In the genomic region with DNA sequence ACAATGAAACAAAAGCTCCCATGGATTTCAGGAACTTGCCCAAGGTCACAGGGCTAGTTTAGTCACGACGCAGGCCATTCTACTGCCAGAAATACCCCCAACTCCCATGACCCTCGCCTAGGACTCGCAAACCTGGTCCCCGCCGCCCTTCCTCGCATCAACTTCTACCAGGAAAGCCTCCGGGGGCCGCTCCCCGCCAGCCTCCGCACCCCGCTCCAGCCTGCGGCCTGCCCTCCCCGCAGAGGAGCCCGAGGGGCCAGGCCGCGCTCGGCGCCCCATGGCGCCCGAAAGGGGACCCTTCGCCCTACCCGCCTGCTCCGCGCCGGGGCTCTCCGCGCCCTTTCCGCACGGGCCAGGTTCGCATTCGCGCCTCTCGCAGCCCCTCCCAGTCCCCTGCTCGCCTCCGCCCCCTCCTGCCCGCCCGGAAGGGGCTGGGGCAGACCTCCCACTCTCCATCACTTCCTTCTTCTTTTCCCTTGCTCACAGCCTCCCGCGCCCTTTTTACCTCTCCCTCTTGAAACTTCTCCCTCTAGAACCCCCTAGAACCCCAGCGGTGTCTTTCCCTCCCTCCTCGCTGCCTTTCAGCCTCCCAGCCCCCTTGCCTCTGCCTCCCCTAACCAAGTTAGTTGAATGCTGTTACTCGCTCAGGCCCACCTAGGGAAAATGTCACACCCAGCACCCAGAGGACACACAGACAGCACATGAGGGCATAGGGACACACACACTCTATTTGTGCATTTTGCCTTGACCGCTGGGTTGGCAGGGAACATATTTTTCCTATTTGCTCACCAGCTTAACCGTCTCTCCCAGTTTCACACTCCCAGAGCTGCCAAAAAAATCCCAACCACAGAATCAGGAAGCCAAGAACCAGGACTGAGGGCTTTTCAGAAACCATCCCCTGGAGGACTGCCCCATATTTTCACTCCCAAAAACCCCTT, we compare ENCODE assay signal across 8 cellular contexts. TPM values are rescaled to one million over a fixed set of nuclear protein-coding genes. Genes with fewer than 3 reads are reported as not detected.
DNase-seq lines count a peak whose midpoint lies in the region; ATAC-seq and TF ChIP-seq lines count a peak whose summit lies in the region.

A gene (minus strand): TSS at position 368 of the 938 bp plus-strand sequence. CDS start 949 bp downstream, outside the sequence.

- DNase-seq in CD4-positive, alpha-beta T cell, result peak; percentile 17 to 70 (median 46)
- DNase-seq in HK-2 (ENCODE audit: unreplicated experiment) (peak; percentile 72), SW480 (ENCODE audit: low spot score) (peak; percentile 78), left cardiac atrium (peak; percentile 74), psoas muscle (peak; percentile 80 to 85), ureter (ENCODE audit: low spot score) (peak; percentile 77)
- peak; percentile 87 for DNase-seq in activated naive CD8-positive, alpha-beta T cell treated with anti-CD3 and anti-CD28 coated beads, Interleukin-2, amount 50 U/mL, for 24 hours

- no peaks in the 10 kb centered on the region for H3K9me3 Mint-ChIP-seq in CD4-positive, alpha-beta T cell
- H3K9me3 Mint-ChIP-seq in activated naive CD8-positive, alpha-beta T cell treated with anti-CD3 and anti-CD28 coated beads, Interleukin-2, amount 50 U/mL, for 24 hours, result no peaks in the 10 kb centered on the region

- H3K36me3 ChIP-seq in psoas muscle (ENCODE audit: insufficient read depth in 1 of 2, low read depth in 1 of 2), result peaks cover 0 to 3% of the 10 kb centered on the region in 2 donors

- H3K36me3 Mint-ChIP-seq in CD4-positive, alpha-beta T cell (ENCODE audit: low read depth), result peaks cover 24% of the 10 kb centered on the region
- peaks cover 47% of the 10 kb centered on the region for H3K36me3 Mint-ChIP-seq in activated naive CD8-positive, alpha-beta T cell treated with anti-CD3 and anti-CD28 coated beads, Interleukin-2, amount 50 U/mL, for 24 hours (ENCODE audit: low read depth)

- POLR2A ChIA-PET in CD4-positive, alpha-beta T cell (lab: Charles Lee), result interaction anchor here (0.6 to 2.3 kb wide), 2 partner anchors 31 to 1120 kb away, joined by 3 to 16 read pairs; no protein-coding TSS in a partner anchor

- H3K9me3 ChIP-seq in CD4-positive, alpha-beta T cell (ENCODE audit: control insufficient read depth, low read length), result no peaks in the 10 kb centered on the region
- no peaks in the 10 kb centered on the region for H3K9me3 ChIP-seq in psoas muscle

- no peaks in the 10 kb centered on the region for H3K27me3 Mint-ChIP-seq in CD4-positive, alpha-beta T cell
- no peaks in the 10 kb centered on the region for H3K27me3 Mint-ChIP-seq in activated naive CD8-positive, alpha-beta T cell treated with anti-CD3 and anti-CD28 coated beads, Interleukin-2, amount 50 U/mL, for 24 hours

- peak within 1 kb of the TSS; percentile 87 for H3K4me3 Mint-ChIP-seq in CD4-positive, alpha-beta T cell
- peak within 1 kb of the TSS; percentile 98 for H3K4me3 Mint-ChIP-seq in activated naive CD8-positive, alpha-beta T cell treated with anti-CD3 and anti-CD28 coated beads, Interleukin-2, amount 50 U/mL, for 24 hours

- peaks cover 32% of the 10 kb centered on the region for H3K4me1 ChIP-seq in psoas muscle

- H3K4me3 ChIP-seq in psoas muscle, result peak within 1 kb of the TSS; percentile 66

- peaks cover 56% of the 10 kb centered on the region for H3K4me1 Mint-ChIP-seq in CD4-positive, alpha-beta T cell (ENCODE audit: low read depth)
- H3K4me1 Mint-ChIP-seq in activated naive CD8-positive, alpha-beta T cell treated with anti-CD3 and anti-CD28 coated beads, Interleukin-2, amount 50 U/mL, for 24 hours, result peaks cover 56% of the 10 kb centered on the region

- WGBS in psoas muscle, 3 donors, result 2 to 12% (median 4%) methylated on average over 41 to 45 of the region's 45 CpGs

- no peaks in the 10 kb centered on the region for H3K27me3 ChIP-seq in CD4-positive, alpha-beta T cell (ENCODE audit: control insufficient read depth, insufficient read depth, low read length)
- H3K27me3 ChIP-seq in psoas muscle (ENCODE audit: insufficient read depth in 3 of 3, low read length in 2 of 3), result peaks cover 0 to 33% (median 0%) of the 10 kb centered on the region in 3 donors

- intact Hi-C loops in CD4-positive, alpha-beta T cell (cut with DNase I, micrococcal nuclease), result loop anchor here in 1 of 2 experiments (2.0 to 5.0 kb wide), 2 partner anchors 30 to 80 kb away; no protein-coding TSS in a partner anchor
- intact Hi-C loops in left cardiac atrium (cut with DNase I) (no loop called here), psoas muscle (cut with DNase I) (loop anchor here in 1 of 2 donors (5.0 kb wide), 1 partner anchor 80 kb away; no protein-coding TSS in a partner anchor)

- CTCF ChIA-PET in CD4-positive, alpha-beta T cell (lab: Charles Lee), result interaction anchor here (0.5 to 1.0 kb wide), 2 partner anchors 81 to 134 kb away, joined by 3 read pairs; no protein-coding TSS in a partner anchor

- peak within 1 kb of the TSS; percentile 58 for H3K27ac ChIP-seq in CD4-positive, alpha-beta T cell (ENCODE audit: low read depth, low read length)
- H3K27ac ChIP-seq in psoas muscle, result peak within 1 kb of the TSS; percentile 84

- ATAC-seq in CD4-positive, alpha-beta T cell (ENCODE audit: poor library complexity), result peak; percentile 21
- ATAC-seq in GM19438 (IDR thresholded peaks at IDR 0.05; ENCODE audit: low read depth, unreplicated experiment) (peak; percentile 52), left cardiac atrium (peak; percentile 72 to 82), psoas muscle (peak; percentile 54 to 66 (median 60))
- peak; percentile 77 for ATAC-seq in activated naive CD8-positive, alpha-beta T cell treated with anti-CD3 and anti-CD28 coated beads, Interleukin-2, amount 50 U/mL, for 24 hours

- H3K27ac Mint-ChIP-seq in CD4-positive, alpha-beta T cell, result peak within 1 kb of the TSS; percentile 87
- H3K27ac Mint-ChIP-seq in activated naive CD8-positive, alpha-beta T cell treated with anti-CD3 and anti-CD28 coated beads, Interleukin-2, amount 50 U/mL, for 24 hours, result peak within 1 kb of the TSS; percentile 98

- no peak for TF ChIP-seq CTCF in CD4-positive, alpha-beta T cell (IDR thresholded peaks at IDR 0.05)
- no peak for TF ChIP-seq CTCF in psoas muscle (IDR thresholded peaks at IDR 0.05)

RNA-seq across cellular contexts. Expression of the gene that starts here (rescaled TPM):
- total RNA-seq in CD4-positive, alpha-beta T cell, result 1 to 10 TPM; 6.9 to 7.3 TPM
- total RNA-seq in left cardiac atrium, result 10 to 100 TPM; 39.3 to 46.7 TPM
- total RNA-seq in psoas muscle, result 10 to 100 TPM; 10.6 to 18.8 (median 16.0) TPM
- 10 to 100 TPM in 1 of 3 donors, 1 to 10 TPM in 2; 5.8 to 14.7 (median 6.4) TPM for polyA plus RNA-seq in psoas muscle
- total RNA-seq in ureter, result 27.2 TPM

Comparison
In these comparisons a context has a peak if more than half of its experiments do, and no peak if none do; other contexts are left out.
1. Peak in every context shown above with its lines: DNase-seq, ATAC-seq, H3K4me3 ChIP-seq and H3K27ac ChIP-seq.
2. ATAC-seq: peak in every context shown above with its lines; median percentile 77 in activated naive CD8-positive, alpha-beta T cell treated with anti-CD3 and anti-CD28 coated beads, Interleukin-2, amount 50 U/mL, for 24 hours; 77 in left cardiac atrium; 60 in psoas muscle; 52 in GM19438; 21 in CD4-positive, alpha-beta T cell.